21 cellular contexts compared by ENCODE assay signal in the genomic region with DNA sequence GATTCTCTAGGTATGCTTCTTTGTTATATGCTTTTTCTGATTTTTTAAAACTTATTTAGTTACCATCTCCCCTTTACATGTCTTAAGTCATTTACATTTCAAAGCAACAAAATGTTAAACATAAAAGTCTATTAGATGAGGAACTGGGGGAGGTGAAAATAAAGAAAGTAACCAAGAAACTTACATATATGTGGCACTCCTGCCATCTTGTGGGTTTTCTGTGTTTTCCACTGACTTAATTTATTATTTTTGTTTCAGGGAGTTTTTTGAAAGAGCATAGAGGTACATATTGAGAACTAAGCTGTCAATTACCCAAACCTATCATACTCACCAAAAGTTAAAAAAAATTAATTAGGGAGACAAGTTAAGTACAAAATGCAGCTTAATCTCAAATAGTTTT.
DNase-seq lines count a peak whose midpoint lies in the region; ATAC-seq, FAIRE-seq and TF ChIP-seq lines count a peak whose summit lies in the region.
"Had no signal": no experiment of that assay in that cellular context is flagged by ENCODE, and none has a peak within 500 bp of the region (broad histone marks: within the 10 kb centered on the region; RNA-seq: fewer than 3 reads in every experiment).

No MANE protein-coding gene starts in this region.

- no peaks in the 10 kb centered on the region for H3K4me1 ChIP-seq in pancreas
- H3K4me1 ChIP-seq in foreskin keratinocyte = no peaks in the 10 kb centered on the region
- H3K4me1 ChIP-seq: prostate gland had no signal

- H3K36me3 ChIP-seq in pancreas = no peaks in the 10 kb centered on the region
- H3K36me3 ChIP-seq: prostate gland had no signal

- peak; percentile 18; the same call in 1 of the 2 replicates for TF ChIP-seq CTCF in LNCaP clone FGC (IDR thresholded peaks at IDR 0.05; ENCODE audit: control insufficient read depth, extremely low read depth, insufficient read depth)
- TF ChIP-seq CTCF in VCaP (conservative IDR thresholded peaks at IDR 0.05) = peak; percentile 55
- no peak for TF ChIP-seq CTCF in pancreas (IDR thresholded peaks at IDR 0.05)
- no peak for TF ChIP-seq CTCF in foreskin keratinocyte (conservative IDR thresholded peaks at IDR 0.05)

- DNase-seq in Ammon's horn (ENCODE audit: low spot score) (peak; percentile 19), LNCaP clone FGC (ENCODE audit: low read depth) (peak; percentile 23), glomerular visceral epithelial cell (ENCODE audit: extremely low spot score) (peak; percentile 2), pancreas (no peak), GM19238 (ENCODE audit: insufficient read length, low spot score) (no peak), foreskin keratinocyte (no peak), HuH-7 (ENCODE audit: low spot score) (no peak)
- DNase-seq: activated CD4-positive, alpha-beta T cell treated with anti-CD3 and anti-CD28 coated beads, Interleukin-2, amount 10 ng/mL, durations not matched to agents 7 days and 5 days; activated naive CD8-positive, alpha-beta T cell treated with anti-CD3 and anti-CD28 coated beads, Interleukin-2, amount 10 ng/mL, durations not matched to agents 7 days and 5 days; CD4-positive, CD25-positive, alpha-beta regulatory T cell; cerebellar nuclear complex; EL; HCEC 1CT; left colon; NCI-H187; NCI-H524 treated with DMSO at 0.1 percent for 48 hours; T-helper 9 cell had no signal

- H3K4me3 ChIP-seq in LNCaP clone FGC (ENCODE audit: low read depth, low read length) (no peak overlapping the region), pancreas (no peak overlapping the region)
- H3K4me3 ChIP-seq: GM12878, prostate gland had no signal

- intact Hi-C loops in pancreas (cut with DNase I) = no loop called here

- H3K9me3 ChIP-seq in pancreas = no peaks in the 10 kb centered on the region
- H3K9me3 ChIP-seq: prostate gland had no signal

- no peaks in the 10 kb centered on the region for H3K27me3 ChIP-seq in pancreas
- H3K27me3 ChIP-seq in foreskin keratinocyte = no peaks in the 10 kb centered on the region

- no peak for ATAC-seq in pancreas
- no peak for ATAC-seq in foreskin keratinocyte
- ATAC-seq: GM12878, left colon, Right ventricle myocardium inferior had no signal

- H3K27ac ChIP-seq in VCaP (no peak overlapping the region), pancreas (no peak overlapping the region), foreskin keratinocyte (no peak overlapping the region)
- H3K27ac ChIP-seq: prostate gland had no signal

- no peak for FAIRE-seq in pancreas (lab: Jason Lieb, UNC)
- FAIRE-seq: GM12878 had no signal

Comparison
In these comparisons a context has a peak if more than half of its experiments do, and no peak if none do; other contexts are left out.
1. DNase-seq: peak in Ammon's horn (single experiment), LNCaP clone FGC (single experiment) and glomerular visceral epithelial cell (single experiment); none in pancreas (0 of 6), GM19238 (single experiment), foreskin keratinocyte (0 of 2) and HuH-7 (single experiment).
2. CTCF ChIP-seq: peak in LNCaP clone FGC (single experiment) and VCaP (single experiment); none in pancreas (0 of 4) and foreskin keratinocyte (single experiment).